In genomic region chrX:37871626-37872302, GRCh38 we compare ENCODE assay signal across 1 cellular context.
TF ChIP-seq lines count a peak whose summit lies in the region.

No MANE protein-coding gene starts in this region.

TF ChIP-seq in SK-N-SH treated with all-trans-retinoic acid at 6 μM for 48 hours, 23 proteins besides CTCF, POLR2A, EP300 and RAD21 (continued from another document):
- TF ChIP-seq, protein P1, sequence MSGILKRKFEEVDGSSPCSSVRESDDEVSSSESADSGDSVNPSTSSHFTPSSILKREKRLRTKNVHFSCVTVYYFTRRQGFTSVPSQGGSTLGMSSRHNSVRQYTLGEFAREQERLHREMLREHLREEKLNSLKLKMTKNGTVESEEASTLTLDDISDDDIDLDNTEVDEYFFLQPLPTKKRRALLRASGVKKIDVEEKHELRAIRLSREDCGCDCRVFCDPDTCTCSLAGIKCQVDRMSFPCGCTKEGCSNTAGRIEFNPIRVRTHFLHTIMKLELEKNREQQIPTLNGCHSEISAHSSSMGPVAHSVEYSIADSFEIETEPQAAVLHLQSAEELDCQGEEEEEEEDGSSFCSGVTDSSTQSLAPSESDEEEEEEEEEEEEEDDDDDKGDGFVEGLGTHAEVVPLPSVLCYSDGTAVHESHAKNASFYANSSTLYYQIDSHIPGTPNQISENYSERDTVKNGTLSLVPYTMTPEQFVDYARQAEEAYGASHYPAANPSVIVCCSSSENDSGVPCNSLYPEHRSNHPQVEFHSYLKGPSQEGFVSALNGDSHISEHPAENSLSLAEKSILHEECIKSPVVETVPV (CRISPR knock-in tag; IDR thresholded peaks at IDR 0.05) = no peak
- no peak for TF ChIP-seq OSR1 (CRISPR knock-in tag; IDR thresholded peaks at IDR 0.05)
